32 cellular contexts compared by ENCODE assay signal in genomic region chr3:134078169-134078821, GRCh38. TPM values are rescaled to one million over a fixed set of nuclear protein-coding genes. Genes with fewer than 3 reads are reported as not detected.
DNase-seq lines count a peak whose midpoint lies in the region; ATAC-seq, FAIRE-seq and TF ChIP-seq lines count a peak whose summit lies in the region.
"Had no signal": no experiment of that assay in that cellular context is flagged by ENCODE, and none has a peak within 500 bp of the region (broad histone marks: within the 10 kb centered on the region; RNA-seq: fewer than 3 reads in every experiment).

No MANE protein-coding gene starts in this region.

- H3K9ac ChIP-seq in kidney (ENCODE audit: low read length in 2 of 2) = no peak overlapping the region
- H3K9ac ChIP-seq in subcutaneous abdominal adipose tissue (ENCODE audit: low read length in 5 of 5) = peak overlapping the region in 1 of 5 donors; percentile 48

- peaks cover 0 to 3% of the 10 kb centered on the region in 2 donors for H3K4me1 ChIP-seq in kidney (ENCODE audit: control insufficient read depth in 1 of 2, insufficient read depth in 1 of 2, low read depth in 1 of 2, low read length in 2 of 2)
- H3K4me1 ChIP-seq in subcutaneous abdominal adipose tissue (ENCODE audit: control insufficient read depth in 5 of 5, insufficient read depth in 5 of 5, low read length in 5 of 5) = peaks cover 2 to 24% (median 17%) of the 10 kb centered on the region in 5 donors
- H3K4me1 ChIP-seq: transverse colon had no signal

- intact Hi-C loops in kidney (cut with DNase I) = no loop called here

- FAIRE-seq in kidney (lab: Jason Lieb, UNC) = no peak
- FAIRE-seq: frontal cortex, G401.6, H54 had no signal

- ATAC-seq in GM18505 (IDR thresholded peaks at IDR 0.05; ENCODE audit: unreplicated experiment) = no peak
- ATAC-seq: CD8-positive, alpha-beta T cell; left lung; natural killer cell; Right ventricle myocardium inferior had no signal

- H3K27me3 ChIP-seq in MG63 = no peaks in the 10 kb centered on the region
- H3K27me3 ChIP-seq in subcutaneous abdominal adipose tissue (ENCODE audit: control insufficient read depth in 5 of 5, insufficient read depth in 4 of 5, low read length in 5 of 5) = peaks cover 0 to 2% (median 0%) of the 10 kb centered on the region in 5 donors
- H3K27me3 ChIP-seq: hepatocyte, left lung, transverse colon had no signal

- no peak for TF ChIP-seq POLR2A in GM18505 (IDR thresholded peaks at IDR 0.05; ENCODE audit: borderline replicate concordance, extremely low read depth, insufficient read depth, insufficient read length)

- H3K27ac ChIP-seq in kidney (ENCODE audit: low read depth in 2 of 2, low read length in 2 of 2) (no peak overlapping the region), subcutaneous abdominal adipose tissue (ENCODE audit: low read depth, low read length) (peak overlapping the region; percentile 84)
- H3K27ac ChIP-seq: hepatocyte, left lung, transverse colon had no signal

- H3K4me3 ChIP-seq in MG63 (no peak overlapping the region), kidney (ENCODE audit: low read length in 2 of 2) (no peak overlapping the region), subcutaneous abdominal adipose tissue (ENCODE audit: low read depth in 1 of 5, low read length in 5 of 5) (no peak overlapping the region)
- H3K4me3 ChIP-seq: hepatocyte, left lung, transverse colon had no signal

- peaks cover 15% of the 10 kb centered on the region for H3K9me3 ChIP-seq in MG63
- peaks cover 0 to 6% of the 10 kb centered on the region in 2 donors for H3K9me3 ChIP-seq in kidney (ENCODE audit: control insufficient read depth in 1 of 2, low read length in 2 of 2)
- H3K9me3 ChIP-seq in subcutaneous abdominal adipose tissue (ENCODE audit: control insufficient read depth in 5 of 5, low read length in 5 of 5) = peaks cover 3 to 8% (median 7%) of the 10 kb centered on the region in 5 donors
- H3K9me3 ChIP-seq: transverse colon had no signal

- DNase-seq in ELR (ENCODE audit: low read depth) (peak; percentile 62), MG63 (peak; percentile 87), kidney (peak; percentile 24), NCI-H526 treated with DMSO at 0.1 percent for 48 hours (lab: John Stamatoyannopoulos, UW) (no peak), NAMALWA (ENCODE audit: low spot score) (no peak), RPMI8226 (no peak)
- DNase-seq: activated CD4-positive, alpha-beta T cell treated with anti-CD3 and anti-CD28 coated beads, Interleukin-2, amount 50 U/mL, for 48 hours; activated effector memory CD4-positive, alpha-beta T cell treated with anti-CD3 and anti-CD28 coated beads, Interleukin-2, amount 50 U/mL, for 16 hours; activated naive CD8-positive, alpha-beta T cell treated with anti-CD3 and anti-CD28 coated beads, Interleukin-2, amount 10 ng/mL, durations not matched to agents 7 days and 5 days; activated T-cell treated with anti-CD3 and anti-CD28 coated beads for 4 hours; immature natural killer cell; Kasumi-1; left lung; midbrain; natural killer cell; NCI-H1092; NCI-H2029; NCI-H345; stimulated activated CD4-positive, alpha-beta T cell treated with anti-CD3 and anti-CD28 coated beads, Interleukin-4, amount 100 ng/mL, for 4 hours; stimulated activated naive CD4-positive, alpha-beta T cell; T-helper 9 cell; transverse colon had no signal

- TF ChIP-seq CTCF in kidney (IDR thresholded peaks at IDR 0.05; ENCODE audit: borderline replicate concordance, extremely low read depth, insufficient read depth) = no peak

- H3K36me3 ChIP-seq in MG63 = no peaks in the 10 kb centered on the region
- H3K36me3 ChIP-seq in kidney (ENCODE audit: control insufficient read depth in 1 of 2, insufficient read depth in 2 of 2, low read length in 2 of 2) = no peaks in the 10 kb centered on the region
- no peaks in the 10 kb centered on the region for H3K36me3 ChIP-seq in subcutaneous abdominal adipose tissue (ENCODE audit: control insufficient read depth in 5 of 5, insufficient read depth in 5 of 5, low read length in 5 of 5)
- H3K36me3 ChIP-seq: left lung, transverse colon had no signal

RNA-seq across cellular contexts. Expression of gene SLCO2A1, which starts 48.6 kb away (rescaled TPM):
- 0.02 and 0.72 TPM in 2 replicates for total RNA-seq in MG63 (2014; rRNA removed; shearing (Covaris generic); ENCODE audit: low replicate concordance)
- total RNA-seq in kidney = 169 TPM
- polyA plus RNA-seq in kidney (ENCODE audit: insufficient read depth, low read depth, low replicate concordance) = 27.2 TPM
- total RNA-seq: activated B cell treated with CpG ODN at 0.5 μM for 24 hours; activated naive CD8-positive, alpha-beta T cell treated with anti-CD3 and anti-CD28 coated beads, Interleukin-2, amount 10 ng/mL, durations not matched to agents 7 days and 5 days; CD8-positive, alpha-beta T cell; natural killer cell; OCI-LY7 had no signal
- polyA plus RNA-seq: immature natural killer cell had no signal

Comparison
In these comparisons a context has a peak if more than half of its experiments do, and no peak if none do; other contexts are left out.
1. DNase-seq: peak in ELR (single experiment), MG63 (single experiment) and kidney (single experiment); none in NCI-H526 treated with DMSO at 0.1 percent for 48 hours (single experiment), NAMALWA (single experiment) and RPMI8226 (single experiment).
2. RNA of gene SLCO2A1, which starts 48.6 kb away (total RNA-seq): 169 TPM in kidney (single experiment); 0.02 to 0.72 TPM in MG63; every median in the first group is over 10 times any median in the second.